ENCODE assay signal across 40 cellular contexts in the genomic region with DNA sequence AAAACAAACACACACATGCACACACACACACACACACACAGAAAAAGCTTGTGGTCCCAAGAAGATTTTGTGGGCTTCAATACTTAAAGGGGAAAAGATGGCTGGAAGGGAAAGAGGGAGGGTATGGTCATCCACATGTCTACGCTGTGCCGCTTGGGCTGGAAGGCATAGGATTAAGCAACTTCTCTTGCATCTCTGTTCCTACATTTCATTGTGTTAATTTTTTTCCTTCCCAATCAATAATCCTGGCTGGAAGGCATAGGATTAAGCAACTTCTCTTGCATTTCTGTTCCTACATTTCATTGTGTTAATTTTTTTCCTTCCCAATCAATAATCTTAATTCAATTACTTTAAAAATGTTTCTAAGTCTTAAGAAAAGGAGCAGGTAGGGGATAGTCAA. TPM values are rescaled to one million over a fixed set of nuclear protein-coding genes. Genes with fewer than 3 reads are reported as not detected.
"Had no signal": no experiment of that assay in that cellular context is flagged by ENCODE, and none has a peak within 500 bp of the region (broad histone marks: within the 10 kb centered on the region; RNA-seq: fewer than 3 reads in every experiment).

No MANE protein-coding gene starts in this region.

- DNase-seq: activated B cell treated with CpG ODN at 0.5 μM for 24 hours; activated CD4-positive, alpha-beta memory T cell treated with anti-CD3 and anti-CD28 coated beads for 36 hours; activated CD4-positive, alpha-beta T cell treated with anti-CD3 and anti-CD28 coated beads for 4 hours; activated CD4-positive, alpha-beta T cell treated with anti-CD3 and anti-CD28 coated beads, Interleukin-2, amount 10 ng/mL, durations not matched to agents 24 days and 14 days; activated CD4-positive, alpha-beta T cell treated with anti-CD3 and anti-CD28 coated beads, Interleukin-2, amount 50 U/mL, for 1 hour; activated CD4-positive, alpha-beta T cell treated with anti-CD3 and anti-CD28 coated beads, Interleukin-2, amount 50 U/mL, for 4 hours; activated CD4-positive, CD25-positive, alpha-beta regulatory T cell treated with anti-CD3 and anti-CD28 coated beads, Interleukin-2, amount 50 U/mL, for 72 hours; activated CD8-positive, alpha-beta memory T cell treated with anti-CD3 and anti-CD28 coated beads, Interleukin-2, amount 50 U/mL, for 4 hours; activated CD8-positive, alpha-beta T cell treated with anti-CD3 and anti-CD28 coated beads for 36 hours; activated effector memory CD4-positive, alpha-beta T cell treated with anti-CD3 and anti-CD28 coated beads, Interleukin-2, amount 50 U/mL, for 16 hours; activated gamma-delta T cell treated with Interleukin-2 at 50 U/mL for 16 hours; activated naive CD4-positive, alpha-beta T cell; activated naive CD4-positive, alpha-beta T cell treated with anti-CD3 and anti-CD28 coated beads for 36 hours; activated naive CD4-positive, alpha-beta T cell treated with anti-CD3 and anti-CD28 coated beads, Interleukin-2, amount 50 U/mL, for 16 hours; activated naive CD8-positive, alpha-beta T cell treated with anti-CD3 and anti-CD28 coated beads for 36 hours; activated T-cell treated with anti-CD3 and anti-CD28 coated beads for 4 hours; activated T-cell treated with anti-CD3 and anti-CD28 coated beads, Interleukin-2, amount 50 U/mL, for 1 hour; activated T-cell treated with anti-CD3 and anti-CD28 coated beads, Interleukin-2, amount 50 U/mL, for 4 hours; activated T-cell treated with anti-CD3 and anti-CD28 coated beads, Interleukin-2, amount 50 U/mL, for 72 hours; adrenal gland; amniotic stem cell; aorta; body of pancreas; brain microvascular endothelial cell; central memory CD4-positive, alpha-beta T cell; cerebellar nuclear complex; T-helper 1 cell; T-helper 2 cell; T-helper 9 cell had no signal

- ATAC-seq: activated CD8-positive, alpha-beta T cell treated with anti-CD3 and anti-CD28 coated beads for 36 hours; activated naive CD4-positive, alpha-beta T cell treated with anti-CD3 and anti-CD28 coated beads, Interleukin-2, amount 50 U/mL, for 72 hours; activated T-cell treated with anti-CD3 and anti-CD28 coated beads, Interleukin-2, amount 50 U/mL, for 4 hours; activated T-cell treated with anti-CD3 and anti-CD28 coated beads, Interleukin-2, amount 50 U/mL, for 72 hours; activated T-helper 17 cell treated with anti-CD3 and anti-CD28 coated beads, Interleukin-2, amount 50 U/mL, for 72 hours; body of pancreas had no signal

- H3K4me1 ChIP-seq: adrenal gland, breast epithelium had no signal

- H3K4me1 Mint-ChIP-seq: activated B cell treated with CpG ODN at 0.5 μM for 24 hours; activated CD4-positive, alpha-beta T cell treated with anti-CD3 and anti-CD28 coated beads, Interleukin-2, amount 10 ng/mL, durations not matched to agents 24 days and 14 days; activated naive CD8-positive, alpha-beta T cell treated with anti-CD3 and anti-CD28 coated beads for 36 hours; activated T-helper 17 cell treated with anti-CD3 and anti-CD28 coated beads, Interleukin-2, amount 50 U/mL, for 72 hours had no signal

- H3K4me3 ChIP-seq: adrenal gland, body of pancreas, breast epithelium had no signal

- H3K9me3 ChIP-seq: adrenal gland, body of pancreas, breast epithelium had no signal

- H3K36me3 Mint-ChIP-seq: activated CD4-positive, alpha-beta memory T cell treated with anti-CD3 and anti-CD28 coated beads for 36 hours; activated naive CD4-positive, alpha-beta T cell treated with anti-CD3 and anti-CD28 coated beads, Interleukin-2, amount 50 U/mL, for 72 hours; activated naive CD8-positive, alpha-beta T cell treated with anti-CD3 and anti-CD28 coated beads for 36 hours had no signal

- H3K9me3 Mint-ChIP-seq: activated B cell treated with CpG ODN at 0.5 μM for 24 hours; activated CD4-positive, alpha-beta memory T cell treated with anti-CD3 and anti-CD28 coated beads for 36 hours; activated CD4-positive, alpha-beta T cell treated with anti-CD3 and anti-CD28 coated beads, Interleukin-2, amount 10 ng/mL, durations not matched to agents 24 days and 14 days; activated CD8-positive, alpha-beta T cell treated with anti-CD3 and anti-CD28 coated beads for 36 hours; activated naive CD4-positive, alpha-beta T cell treated with anti-CD3 and anti-CD28 coated beads for 36 hours; activated naive CD4-positive, alpha-beta T cell treated with anti-CD3 and anti-CD28 coated beads, Interleukin-2, amount 50 U/mL, for 72 hours; activated naive CD8-positive, alpha-beta T cell treated with anti-CD3 and anti-CD28 coated beads for 36 hours; activated T-cell treated with anti-CD3 and anti-CD28 coated beads, Interleukin-2, amount 50 U/mL, for 4 hours; activated T-cell treated with anti-CD3 and anti-CD28 coated beads, Interleukin-2, amount 50 U/mL, for 72 hours; activated T-helper 1 cell treated with anti-CD3 and anti-CD28 coated beads, Interleukin-12 subunit alpha, Interleukin-12 subunit beta, Interleukin-2, Interleukin-4 antibody, amounts not matched to agents 30 ng/mL and 10 ng/mL and 1 ng/mL, durations not matched to agents 14 hours and 24 hours and 36 hours; activated T-helper 17 cell treated with anti-CD3 and anti-CD28 coated beads, Interleukin-2, amount 50 U/mL, for 72 hours; T-helper 1 cell treated with Interleukin-12 subunit alpha and Interleukin-12 subunit beta and Interleukin-4 antibody, amounts not matched to agents 30 μg/mL and 1 μg/mL, for 36 hours; T-helper 2 cell treated with Interferon-gamma antibody and Interleukin-4, amounts not matched to agents 5 μg/mL and 100 μg/mL, for 36 hours had no signal

- H3K27me3 ChIP-seq: adrenal gland, body of pancreas, brain microvascular endothelial cell, breast epithelium had no signal

- H3K27ac ChIP-seq: adrenal gland, body of pancreas, brain microvascular endothelial cell, breast epithelium, VCaP had no signal

- H3K36me3 ChIP-seq: adrenal gland, brain microvascular endothelial cell, breast epithelium had no signal

- H3K4me3 Mint-ChIP-seq: activated B cell treated with CpG ODN at 0.5 μM for 24 hours; activated CD4-positive, alpha-beta memory T cell treated with anti-CD3 and anti-CD28 coated beads for 36 hours; activated CD4-positive, alpha-beta T cell treated with anti-CD3 and anti-CD28 coated beads, Interleukin-2, amount 10 ng/mL, durations not matched to agents 24 days and 14 days; activated CD8-positive, alpha-beta T cell treated with anti-CD3 and anti-CD28 coated beads for 36 hours; activated naive CD4-positive, alpha-beta T cell treated with anti-CD3 and anti-CD28 coated beads for 36 hours; activated naive CD8-positive, alpha-beta T cell treated with anti-CD3 and anti-CD28 coated beads for 36 hours; activated T-cell treated with anti-CD3 and anti-CD28 coated beads, Interleukin-2, amount 50 U/mL, for 4 hours; activated T-cell treated with anti-CD3 and anti-CD28 coated beads, Interleukin-2, amount 50 U/mL, for 72 hours; activated T-helper 1 cell treated with anti-CD3 and anti-CD28 coated beads, Interleukin-12 subunit alpha, Interleukin-12 subunit beta, Interleukin-2, Interleukin-4 antibody, amounts not matched to agents 30 ng/mL and 10 ng/mL and 1 ng/mL, durations not matched to agents 14 hours and 24 hours and 36 hours; activated T-helper 17 cell treated with anti-CD3 and anti-CD28 coated beads, Interleukin-2, amount 50 U/mL, for 72 hours; T-helper 1 cell treated with Interleukin-12 subunit alpha and Interleukin-12 subunit beta and Interleukin-4 antibody, amounts not matched to agents 30 μg/mL and 1 μg/mL, for 36 hours; T-helper 2 cell treated with Interferon-gamma antibody and Interleukin-4, amounts not matched to agents 5 μg/mL and 100 μg/mL, for 36 hours had no signal

- H3K27ac Mint-ChIP-seq: activated B cell treated with CpG ODN at 0.5 μM for 24 hours; activated CD4-positive, alpha-beta memory T cell treated with anti-CD3 and anti-CD28 coated beads for 36 hours; activated CD4-positive, alpha-beta T cell treated with anti-CD3 and anti-CD28 coated beads, Interleukin-2, amount 10 ng/mL, durations not matched to agents 24 days and 14 days; activated CD8-positive, alpha-beta T cell treated with anti-CD3 and anti-CD28 coated beads for 36 hours; activated naive CD4-positive, alpha-beta T cell treated with anti-CD3 and anti-CD28 coated beads for 36 hours; activated naive CD4-positive, alpha-beta T cell treated with anti-CD3 and anti-CD28 coated beads, Interleukin-2, amount 50 U/mL, for 72 hours; activated naive CD8-positive, alpha-beta T cell treated with anti-CD3 and anti-CD28 coated beads for 36 hours; activated T-cell treated with anti-CD3 and anti-CD28 coated beads, Interleukin-2, amount 50 U/mL, for 72 hours; activated T-helper 1 cell treated with anti-CD3 and anti-CD28 coated beads, Interleukin-12 subunit alpha, Interleukin-12 subunit beta, Interleukin-2, Interleukin-4 antibody, amounts not matched to agents 30 ng/mL and 10 ng/mL and 1 ng/mL, durations not matched to agents 14 hours and 24 hours and 36 hours; activated T-helper 17 cell treated with anti-CD3 and anti-CD28 coated beads, Interleukin-2, amount 50 U/mL, for 72 hours; T-helper 1 cell treated with Interleukin-12 subunit alpha and Interleukin-12 subunit beta and Interleukin-4 antibody, amounts not matched to agents 30 μg/mL and 1 μg/mL, for 36 hours; T-helper 2 cell treated with Interferon-gamma antibody and Interleukin-4, amounts not matched to agents 5 μg/mL and 100 μg/mL, for 36 hours had no signal

RNA-seq across cellular contexts. Expression of gene C10orf120, which starts 30.6 kb away (rescaled TPM):
- total RNA-seq: activated B cell treated with CpG ODN at 0.5 μM for 24 hours; activated CD4-positive, alpha-beta memory T cell treated with anti-CD3 and anti-CD28 coated beads for 36 hours; activated CD4-positive, alpha-beta T cell treated with anti-CD3 and anti-CD28 coated beads, Interleukin-2, amount 10 ng/mL, durations not matched to agents 24 days and 14 days; activated CD8-positive, alpha-beta memory T cell treated with anti-CD3 and anti-CD28 coated beads for 36 hours; activated CD8-positive, alpha-beta T cell treated with anti-CD3 and anti-CD28 coated beads for 36 hours; activated naive CD4-positive, alpha-beta T cell treated with anti-CD3 and anti-CD28 coated beads for 36 hours; activated naive CD4-positive, alpha-beta T cell treated with anti-CD3 and anti-CD28 coated beads, Interleukin-2, amount 50 U/mL, for 72 hours; activated naive CD8-positive, alpha-beta T cell treated with anti-CD3 and anti-CD28 coated beads for 36 hours; activated T-cell treated with anti-CD3 and anti-CD28 coated beads, Interleukin-2, amount 50 U/mL, for 4 hours; activated T-cell treated with anti-CD3 and anti-CD28 coated beads, Interleukin-2, amount 50 U/mL, for 72 hours; activated T-helper 1 cell treated with anti-CD3 and anti-CD28 coated beads, Interleukin-12 subunit alpha, Interleukin-12 subunit beta, Interleukin-2, Interleukin-4 antibody, amounts not matched to agents 30 ng/mL and 10 ng/mL and 1 ng/mL, durations not matched to agents 14 hours and 24 hours and 36 hours; activated T-helper 17 cell treated with anti-CD3 and anti-CD28 coated beads, Interleukin-2, amount 50 U/mL, for 72 hours; adrenal gland; aorta; astrocyte; body of pancreas; breast epithelium; cardiac septum; chondrocyte had no signal
- polyA plus RNA-seq: adrenal gland, aorta had no signal
